Comparison of ENCODE assay signal across 11 cellular contexts in the genomic region with DNA sequence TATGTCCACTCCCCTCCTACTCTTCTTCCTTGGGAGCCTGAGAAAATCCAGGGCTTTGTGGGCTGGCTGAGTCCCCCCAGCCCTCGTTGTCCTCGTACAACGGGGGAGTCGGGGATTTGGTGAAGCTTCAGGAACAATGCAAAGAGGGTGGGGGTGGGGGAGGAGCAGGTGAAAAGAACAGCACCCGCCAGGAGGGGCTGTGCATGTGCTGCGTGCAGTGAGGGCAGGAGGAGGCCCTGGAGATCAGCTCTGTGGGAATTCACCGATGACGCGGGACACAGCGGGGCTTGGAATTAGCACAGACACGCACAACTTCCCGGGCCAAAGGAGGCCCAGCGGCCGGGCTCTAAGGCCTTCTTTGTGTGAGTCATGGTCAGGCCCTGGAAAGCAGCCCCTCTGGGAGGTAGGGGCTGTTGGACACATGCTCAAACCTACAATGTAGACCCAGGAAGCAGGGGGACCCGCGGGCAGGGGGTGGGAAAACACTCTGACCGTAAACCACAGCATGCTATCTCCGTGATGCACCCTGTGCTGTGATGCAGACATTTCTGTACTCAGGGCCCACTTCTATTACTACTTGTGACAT. TPM values are rescaled to one million over a fixed set of nuclear protein-coding genes. Genes with fewer than 3 reads are reported as not detected.
A peak's percentile ranks its signal among the peaks of the same experiment; 100 is the strongest.
DNase-seq lines count a peak whose midpoint lies in the region; ATAC-seq and TF ChIP-seq lines count a peak whose summit lies in the region.
"Had no signal": no experiment of that assay in that cellular context is flagged by ENCODE, and none has a peak within 500 bp of the region (broad histone marks: within the 10 kb centered on the region; RNA-seq: fewer than 3 reads in every experiment).

No MANE protein-coding gene starts in this region.

- POLR2A ChIA-PET in T-cell (lab: Charles Lee): no interaction called here

- H3K36me3 Mint-ChIP-seq in T-cell: peaks cover 53% of the 10 kb centered on the region

- WGBS in HUES64: 36% methylated on average over 18 of the region's 18 CpGs

- H3K27ac Mint-ChIP-seq in T-cell: no peak overlapping the region
- H3K27ac Mint-ChIP-seq: memory B cell had no signal

- no peak for TF ChIP-seq CTCF in dorsolateral prefrontal cortex (IDR thresholded peaks at IDR 0.05 in 54 of 56, conservative IDR thresholded peaks at IDR 0.05 in 2 of 56; ENCODE audit: low read depth in 1 of 56, partially characterized antibody in 56 of 56)

- ATAC-seq in GM18861 (IDR thresholded peaks at IDR 0.05; ENCODE audit: unreplicated experiment) (no peak), T-cell (replicated peaks in 1 of 4) (no peak)

- H3K4me3 ChIP-seq in HUES64 (ENCODE audit: low read length): no peak overlapping the region
- H3K4me3 ChIP-seq in dorsolateral prefrontal cortex: no peak overlapping the region
- H3K4me3 ChIP-seq: ascending aorta had no signal

- H3K27me3 ChIP-seq in HUES64 (ENCODE audit: insufficient read depth, low read length): no peaks in the 10 kb centered on the region
- no peaks in the 10 kb centered on the region for H3K27me3 ChIP-seq in dorsolateral prefrontal cortex
- H3K27me3 ChIP-seq: ascending aorta had no signal

- H3K9ac ChIP-seq in HUES64 (ENCODE audit: low read depth, low read length): peak overlapping the region; percentile 65

- H3K9me3 ChIP-seq in HUES64 (ENCODE audit: insufficient read depth, low read depth, low read length): no peaks in the 10 kb centered on the region
- H3K9me3 ChIP-seq: ascending aorta had no signal

- intact Hi-C loops in dorsolateral prefrontal cortex (cut with DNase I): loop anchor here (2.0 to 5.0 kb wide), 2 partner anchors 34 kb away; a partner anchor contains a TSS

- H3K27ac ChIP-seq in HUES64 (ENCODE audit: low read depth, low read length) (peak overlapping the region; percentile 92), dorsolateral prefrontal cortex (peak overlapping the region; percentile 13 to 99 (median 94)), substantia nigra (ENCODE audit: low read depth, low read length, poor library complexity, severe bottlenecking) (peak overlapping the region; percentile 99)
- H3K27ac ChIP-seq: ascending aorta had no signal

- DNase-seq in dorsolateral prefrontal cortex: peak in 7 of 10 donors; percentile 33 to 55 (median 38)
- peak; percentile 9 for DNase-seq in inferior parietal cortex (ENCODE audit: extremely low spot score)
- DNase-seq in substantia nigra (lab: John Stamatoyannopoulos, UW): peak in 32 of 49 donors; percentile 5 to 70 (median 36)
- no peak for DNase-seq in SIG-M5 treated with dmso at 0.1 percent for 504 hours (lab: John Stamatoyannopoulos, UW; ENCODE audit: unreplicated experiment)
- no peak for DNase-seq in A172 (ENCODE audit: low spot score)
- no peak for DNase-seq in T-cell
- DNase-seq: NCI-H69 had no signal

- H3K27me3 Mint-ChIP-seq in T-cell: no peaks in the 10 kb centered on the region
- H3K27me3 Mint-ChIP-seq: memory B cell had no signal

- CTCF ChIA-PET in T-cell (lab: Charles Lee): no interaction called here

- H3K4me3 Mint-ChIP-seq in T-cell: no peak overlapping the region
- H3K4me3 Mint-ChIP-seq: memory B cell had no signal

- no peaks in the 10 kb centered on the region for H3K9me3 Mint-ChIP-seq in T-cell
- H3K9me3 Mint-ChIP-seq: memory B cell had no signal

- H3K4me1 Mint-ChIP-seq in T-cell: peaks cover 10 to 18% (median 12%) of the 10 kb centered on the region in 3 donors

- peaks cover 25% of the 10 kb centered on the region for H3K4me1 ChIP-seq in HUES64 (ENCODE audit: insufficient read depth, low read length)
- H3K4me1 ChIP-seq: ascending aorta had no signal

- H3K36me3 ChIP-seq in HUES64 (ENCODE audit: insufficient read depth, low read length): peaks cover 40% of the 10 kb centered on the region

RNA-seq across cellular contexts. Expression of a gene that starts 32.8 kb away (rescaled TPM):
- 32.5 TPM for polyA plus RNA-seq in HUES64 (2013, experiment 1 of 2)
- polyA plus RNA-seq in HUES64 (2013, experiment 2 of 2): 27.2 TPM
- total RNA-seq in dorsolateral prefrontal cortex (10 to 100 TPM; 29.7 to 64.7 (median 41.5) TPM), T-cell (10 to 100 TPM; 57.9 to 80.3 (median 78.3) TPM)
- total RNA-seq in A172 (2014; rRNA removed; shearing (Covaris generic)): 13.0 and 15.1 TPM in 2 replicates

Comparison
In these comparisons a context has a peak if more than half of its experiments do, and no peak if none do; other contexts are left out.
1. DNase-seq: peak in dorsolateral prefrontal cortex (7 of 10), inferior parietal cortex (single experiment) and substantia nigra (32 of 49); none in SIG-M5 treated with dmso at 0.1 percent for 504 hours (single experiment), A172 (single experiment) and T-cell (0 of 34).
2. Peak in every context shown above with its lines, with median percentiles within 50 percentile points of each other: H3K27ac ChIP-seq.